ENCODE assay signal across 18 cellular contexts in the genomic region with DNA sequence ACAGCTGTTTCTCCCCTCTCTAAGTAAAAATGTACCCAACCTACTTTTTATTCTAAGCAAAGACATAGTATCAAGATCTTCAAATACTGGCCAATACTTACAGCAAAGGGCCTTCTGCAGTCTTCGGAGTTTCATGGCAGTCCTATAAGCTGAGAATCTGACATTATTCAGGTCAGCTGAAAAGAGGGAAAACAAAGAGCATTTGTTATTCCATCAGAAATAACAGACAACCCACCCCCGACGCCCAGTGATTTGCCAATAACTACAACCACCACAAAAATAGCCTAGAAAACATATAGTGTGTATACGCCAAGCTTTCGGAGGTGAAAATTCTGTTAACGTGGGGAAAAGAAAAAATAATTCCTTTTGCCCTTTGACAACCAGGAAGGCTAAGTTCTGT.
A peak's percentile ranks its signal among the peaks of the same experiment; 100 is the strongest.
DNase-seq lines count a peak whose midpoint lies in the region; ATAC-seq and TF ChIP-seq lines count a peak whose summit lies in the region.
"Had no signal": no experiment of that assay in that cellular context is flagged by ENCODE, and none has a peak within 500 bp of the region (broad histone marks: within the 10 kb centered on the region; RNA-seq: fewer than 3 reads in every experiment).

No MANE protein-coding gene starts in this region.

- no peak for TF ChIP-seq CTCF in RWPE2 (IDR thresholded peaks at IDR 0.05; ENCODE audit: poor library complexity, severe bottlenecking)
- no peak for TF ChIP-seq CTCF in osteocyte (IDR thresholded peaks at IDR 0.05)

- no peaks in the 10 kb centered on the region for H3K9me3 ChIP-seq in RWPE2 (ENCODE audit: severe bottlenecking)

- peaks cover 24% of the 10 kb centered on the region for H3K4me1 ChIP-seq in RWPE2 (ENCODE audit: insufficient read depth, poor library complexity, severe bottlenecking)

- H3K4me3 Mint-ChIP-seq in osteocyte (ENCODE audit: unreplicated experiment), result peak overlapping the region; percentile 6
- H3K4me3 Mint-ChIP-seq: CD14-positive monocyte; CD4-positive, alpha-beta memory T cell; H9; IgD-negative memory B cell had no signal

- H3K27ac Mint-ChIP-seq in osteocyte (ENCODE audit: unreplicated experiment), result peak overlapping the region; percentile 68
- H3K27ac Mint-ChIP-seq: CD14-positive monocyte; CD4-positive, alpha-beta memory T cell; H9 had no signal

- peaks cover 33% of the 10 kb centered on the region for H3K4me1 Mint-ChIP-seq in osteocyte (ENCODE audit: unreplicated experiment)
- H3K4me1 Mint-ChIP-seq: CD4-positive, alpha-beta memory T cell; H9 had no signal

- H3K36me3 ChIP-seq in RWPE2 (ENCODE audit: low read depth), result no peaks in the 10 kb centered on the region

- ATAC-seq in RWPE2 (ENCODE audit: low read depth) (no peak), HG03139 (IDR thresholded peaks at IDR 0.05; ENCODE audit: unreplicated experiment) (no peak), GM21717 (IDR thresholded peaks at IDR 0.05; ENCODE audit: unreplicated experiment) (no peak), GM21390 (IDR thresholded peaks at IDR 0.05; ENCODE audit: unreplicated experiment) (no peak), GM18868 (IDR thresholded peaks at IDR 0.05; ENCODE audit: unreplicated experiment) (no peak)

- DNase-seq in COLO829 (ENCODE audit: low spot score) (peak; percentile 53), RWPE2 (ENCODE audit: low spot score) (no peak), epithelial cell of prostate (ENCODE audit: low read depth, low spot score) (no peak), osteocyte (ENCODE audit: extremely low spot score, unreplicated experiment) (no peak)
- DNase-seq: 8988T; Calu3; CD4-positive, alpha-beta memory T cell; DMS79 treated with DMSO at 0.1 percent for 48 hours; GF-D8; H9; KBM-7 had no signal

- H3K27me3 Mint-ChIP-seq in osteocyte (ENCODE audit: unreplicated experiment), result no peaks in the 10 kb centered on the region
- H3K27me3 Mint-ChIP-seq: CD4-positive, alpha-beta memory T cell; IgD-negative memory B cell had no signal

- H3K36me3 Mint-ChIP-seq in osteocyte (ENCODE audit: unreplicated experiment), result peaks cover 16% of the 10 kb centered on the region
- H3K36me3 Mint-ChIP-seq: CD14-positive monocyte; CD4-positive, alpha-beta memory T cell; IgD-negative memory B cell had no signal

- no peak overlapping the region for H3K4me3 ChIP-seq in RWPE2 (ENCODE audit: severe bottlenecking)
- H3K4me3 ChIP-seq: BLaER1 had no signal

- no peaks in the 10 kb centered on the region for H3K27me3 ChIP-seq in RWPE2 (ENCODE audit: insufficient read depth, poor library complexity, severe bottlenecking)

- H3K27ac ChIP-seq in RWPE2 (ENCODE audit: poor library complexity, severe bottlenecking), result peak overlapping the region; percentile 95
- H3K27ac ChIP-seq in epithelial cell of prostate, result peak overlapping the region; percentile 85
- H3K27ac ChIP-seq: BLaER1 had no signal

- no peaks in the 10 kb centered on the region for H3K9me3 Mint-ChIP-seq in osteocyte (ENCODE audit: unreplicated experiment)
- H3K9me3 Mint-ChIP-seq: CD14-positive monocyte, IgD-negative memory B cell had no signal
